ENCODE assay signal across 28 cellular contexts in genomic region chr16:51953541-51953940, GRCh38.
"Had no signal": no experiment of that assay in that cellular context is flagged by ENCODE, and none has a peak within 500 bp of the region (broad histone marks: within the 10 kb centered on the region; RNA-seq: fewer than 3 reads in every experiment).

No MANE protein-coding gene starts in this region.

- H3K4me3 Mint-ChIP-seq: naive thymus-derived CD8-positive, alpha-beta T cell; natural killer cell treated with Interleukin-12 subunit alpha and Interleukin-12 subunit beta and Interleukin-15 and Interleukin-18, amount 100 ng/mL, for 72 hours; neural progenitor cell; stimulated activated effector memory CD8-positive, alpha-beta T cell treated with anti-CD3 and anti-CD28 coated beads, Interleukin-12 subunit alpha, Interleukin-12 subunit beta, amount 100 ng/mL, for 72 hours; stimulated activated naive B cell treated with anti-CD40 and anti-IgM and Interleukin-4, amounts not matched to agents 10 μg/mL and 1 μg/mL and 100 μg/mL, for 72 hours; stimulated activated naive CD8-positive, alpha-beta T cell treated with anti-CD3 and anti-CD28 coated beads, Interleukin-15, Interleukin-2, amounts not matched to agents 100 ng/mL and 50 ng/mL, for 24 hours had no signal

- H2AFZ ChIP-seq: neural progenitor cell, parathyroid adenoma had no signal

- H3K36me3 ChIP-seq: neural progenitor cell, ovary, stomach, thoracic aorta, thyroid gland, tibial nerve, upper lobe of left lung, vagina had no signal

- H3K36me3 Mint-ChIP-seq: naive thymus-derived CD8-positive, alpha-beta T cell; natural killer cell treated with Interleukin-12 subunit alpha and Interleukin-12 subunit beta and Interleukin-15 and Interleukin-18, amount 100 ng/mL, for 72 hours; neural progenitor cell; stimulated activated effector memory CD8-positive, alpha-beta T cell treated with anti-CD3 and anti-CD28 coated beads, Interleukin-12 subunit alpha, Interleukin-12 subunit beta, amount 100 ng/mL, for 72 hours; stimulated activated naive B cell treated with anti-CD40 and anti-IgM and Interleukin-4, amounts not matched to agents 10 μg/mL and 1 μg/mL and 100 μg/mL, for 72 hours had no signal

- H3K9me3 ChIP-seq: ovary, psoas muscle, stomach, thoracic aorta, thyroid gland, tibial nerve, upper lobe of left lung, vagina had no signal

- H3K27me3 Mint-ChIP-seq: natural killer cell treated with Interleukin-12 subunit alpha and Interleukin-12 subunit beta and Interleukin-15 and Interleukin-18, amount 100 ng/mL, for 72 hours; stimulated activated naive B cell treated with anti-CD40 and anti-IgM and Interleukin-4, amounts not matched to agents 10 μg/mL and 1 μg/mL and 100 μg/mL, for 72 hours; stimulated activated naive CD8-positive, alpha-beta T cell treated with anti-CD3 and anti-CD28 coated beads, Interleukin-15, Interleukin-2, amounts not matched to agents 100 ng/mL and 50 ng/mL, for 24 hours had no signal

- H3K27ac ChIP-seq: neural progenitor cell, ovary, parathyroid adenoma, psoas muscle, skin epidermis, stomach, thoracic aorta, thyroid gland, tibial nerve, upper lobe of left lung, vagina had no signal

- ATAC-seq: naive thymus-derived CD8-positive, alpha-beta T cell; natural killer cell treated with Interleukin-12 subunit alpha and Interleukin-12 subunit beta and Interleukin-15 and Interleukin-18, amount 100 ng/mL, for 72 hours; psoas muscle; sciatic nerve; stimulated activated effector memory CD8-positive, alpha-beta T cell treated with anti-CD3 and anti-CD28 coated beads, Interleukin-12 subunit alpha, Interleukin-12 subunit beta, amount 100 ng/mL, for 72 hours; stimulated activated naive B cell treated with anti-CD40 and anti-IgM and Interleukin-4, amounts not matched to agents 10 μg/mL and 1 μg/mL and 100 μg/mL, for 72 hours had no signal

- H3K27me3 ChIP-seq: neural progenitor cell, ovary, stomach, thyroid gland, tibial nerve, upper lobe of left lung, vagina had no signal

- H3K9me3 Mint-ChIP-seq: neural progenitor cell; stimulated activated naive B cell treated with anti-CD40 and anti-IgM and Interleukin-4, amounts not matched to agents 10 μg/mL and 1 μg/mL and 100 μg/mL, for 72 hours; stimulated activated naive CD8-positive, alpha-beta T cell treated with anti-CD3 and anti-CD28 coated beads, Interleukin-15, Interleukin-2, amounts not matched to agents 100 ng/mL and 50 ng/mL, for 24 hours had no signal

- H3K4me1 Mint-ChIP-seq: stimulated activated effector memory CD8-positive, alpha-beta T cell treated with anti-CD3 and anti-CD28 coated beads, Interleukin-12 subunit alpha, Interleukin-12 subunit beta, amount 100 ng/mL, for 72 hours; stimulated activated naive B cell treated with anti-CD40 and anti-IgM and Interleukin-4, amounts not matched to agents 10 μg/mL and 1 μg/mL and 100 μg/mL, for 72 hours had no signal

- H3K4me2 ChIP-seq: neural progenitor cell, smooth muscle cell had no signal

- DNase-seq: naive thymus-derived CD8-positive, alpha-beta T cell; occipital lobe; ovary; posterior cingulate gyrus; psoas muscle; right cardiac atrium; stimulated activated CD4-positive, alpha-beta T cell treated with anti-CD3 and anti-CD28 coated beads, Interleukin-15, amount 100 ng/mL, for 24 hours; stimulated activated CD4-positive, alpha-beta T cell treated with anti-CD3 and anti-CD28 coated beads, Interleukin-2, amount 100 ng/mL, for 24 hours; stimulated activated CD4-positive, alpha-beta T cell treated with anti-CD3 and anti-CD28 coated beads, Interleukin-2, amount 100 ng/mL, for 48 hours; stimulated activated CD4-positive, alpha-beta T cell treated with anti-CD3 and anti-CD28 coated beads, Interleukin-4, amount 100 ng/mL, for 24 hours; stimulated activated naive B cell treated with anti-CD40 and anti-IgM and Interleukin-4, amounts not matched to agents 10 μg/mL and 1 μg/mL and 100 μg/mL, for 72 hours; stimulated activated naive CD4-positive, alpha-beta T cell treated with Interleukin-2 at 50 U/mL for 16 hours; stomach; thyroid gland; trophoblast cell; upper lobe of left lung had no signal

- H3K9ac ChIP-seq: neural progenitor cell, parathyroid adenoma had no signal

- H3K27ac Mint-ChIP-seq: naive thymus-derived CD8-positive, alpha-beta T cell; natural killer cell treated with Interleukin-12 subunit alpha and Interleukin-12 subunit beta and Interleukin-15 and Interleukin-18, amount 100 ng/mL, for 72 hours; neural progenitor cell; progenitor cell of endocrine pancreas; stimulated activated effector memory CD8-positive, alpha-beta T cell treated with anti-CD3 and anti-CD28 coated beads, Interleukin-12 subunit alpha, Interleukin-12 subunit beta, amount 100 ng/mL, for 72 hours; stimulated activated naive B cell treated with anti-CD40 and anti-IgM and Interleukin-4, amounts not matched to agents 10 μg/mL and 1 μg/mL and 100 μg/mL, for 72 hours; stimulated activated naive CD8-positive, alpha-beta T cell treated with anti-CD3 and anti-CD28 coated beads, Interleukin-15, Interleukin-2, amounts not matched to agents 100 ng/mL and 50 ng/mL, for 24 hours had no signal

- H3K4me1 ChIP-seq: parathyroid adenoma, psoas muscle, thyroid gland, tibial nerve, upper lobe of left lung, vagina had no signal

- H3K4me3 ChIP-seq: neural progenitor cell, ovary, psoas muscle, skin epidermis, smooth muscle cell, stomach, thoracic aorta, thyroid gland, tibial nerve, upper lobe of left lung, vagina had no signal
